In the genomic region with DNA sequence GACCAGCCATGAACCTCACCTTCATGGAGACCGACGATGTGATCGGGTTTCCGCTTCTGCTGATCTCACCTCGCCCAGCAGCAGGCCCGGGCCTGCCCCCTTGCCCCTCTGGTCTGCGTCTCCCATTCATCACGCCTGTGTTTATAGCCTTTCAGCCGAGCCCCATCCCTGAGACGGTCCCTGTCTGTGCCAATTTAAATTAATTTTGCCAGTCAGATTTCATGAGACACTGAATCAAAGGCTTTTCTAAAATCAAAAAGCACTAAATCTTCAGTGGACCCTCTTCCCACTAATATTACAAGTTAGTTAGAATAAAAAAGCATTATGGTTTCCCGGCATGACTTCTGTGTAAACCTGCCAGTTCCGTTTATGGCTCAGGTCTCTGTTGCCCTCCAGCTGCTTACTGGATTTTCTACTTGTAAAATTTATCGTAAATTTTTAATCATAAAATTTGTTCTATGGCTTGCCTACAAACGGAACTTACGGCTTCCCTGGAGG, we compare ENCODE assay signal across 18 cellular contexts.
A peak's percentile ranks its signal among the peaks of the same experiment; 100 is the strongest.
DNase-seq lines count a peak whose midpoint lies in the region; ATAC-seq and TF ChIP-seq lines count a peak whose summit lies in the region.
"Had no signal": no experiment of that assay in that cellular context is flagged by ENCODE, and none has a peak within 500 bp of the region (broad histone marks: within the 10 kb centered on the region; RNA-seq: fewer than 3 reads in every experiment).

No MANE protein-coding gene starts in this region.

- CTCF ChIA-PET in A673 (lab: Charles Lee): interaction anchor here (0.6 kb wide), 1 partner anchor 43 kb away, joined by 5 read pairs; no protein-coding TSS in a partner anchor

- no TSS peak for BruUV-seq in A673 (replicated peaks; lab: Mats Ljungman, UMichigan)

- POLR2A ChIA-PET in A673 (lab: Charles Lee; ENCODE audit: low non-redundant PET): no interaction called here

- TF ChIP-seq POLR2A in gastrocnemius medialis (IDR thresholded peaks at IDR 0.05): no peak

- H3K4me3 ChIP-seq in A673 (ENCODE audit: low read depth, low read length, poor library complexity, severe bottlenecking) (no peak overlapping the region), gastrocnemius medialis (no peak overlapping the region)
- H3K4me3 ChIP-seq: GM12878 had no signal

- H3K9me3 ChIP-seq in A673 (ENCODE audit: low read depth, low read length, poor library complexity, severe bottlenecking) (no peaks in the 10 kb centered on the region), gastrocnemius medialis (no peaks in the 10 kb centered on the region)
- H3K9me3 ChIP-seq: Caco-2 had no signal

- ATAC-seq in gastrocnemius medialis: no peak
- ATAC-seq: GM12878, PC-3, SK-N-SH treated with all-trans-retinoic acid at 6 μM for 48 hours had no signal

- H3K27me3 ChIP-seq in A673 (replicated peaks; ENCODE audit: insufficient read depth, low read depth, low read length, poor library complexity): no peaks in the 10 kb centered on the region
- H3K27me3 ChIP-seq in gastrocnemius medialis: peaks cover 0 to 2% (median 0%) of the 10 kb centered on the region in 3 donors

- DNase-seq in A673 (ENCODE audit: low spot score) (no peak), NCI-H1105 (lab: John Stamatoyannopoulos, UW) (peak; percentile 13), SHP77 treated with DMSO at 0.1 percent for 48 hours (lab: John Stamatoyannopoulos, UW) (peak; percentile 34), left kidney (ENCODE audit: low read depth, low spot score) (peak; percentile 81), gastrocnemius medialis (no peak), EL (no peak), SIG-M5 treated with dmso at 0.1 percent for 504 hours (lab: John Stamatoyannopoulos, UW; ENCODE audit: unreplicated experiment) (no peak), substantia nigra (lab: John Stamatoyannopoulos, UW) (no peak)
- DNase-seq: C1 segment of cervical spinal cord, Caco-2, HFFc6, KG1, NCI-H1048, NCI-H1694 treated with DMSO at 0.1 percent for 48 hours, NCI-H524, PC-3 had no signal

- in situ Hi-C loops in gastrocnemius medialis (cut with MboI; ENCODE audit: low sequenced_read_pairs in 4 of 4): no loop called here

- H3K36me3 ChIP-seq in A673 (ENCODE audit: insufficient read depth, low read length, poor library complexity, severe bottlenecking) (no peaks in the 10 kb centered on the region), gastrocnemius medialis (no peaks in the 10 kb centered on the region)

- H3K27ac ChIP-seq in A673 (ENCODE audit: low read depth, low read length, poor library complexity, severe bottlenecking) (peak overlapping the region; percentile 18), gastrocnemius medialis (no peak overlapping the region), substantia nigra (ENCODE audit: low read depth, low read length, poor library complexity, severe bottlenecking) (no peak overlapping the region)

- TF ChIP-seq CTCF in A673 (conservative IDR thresholded peaks at IDR 0.05; ENCODE audit: low read depth, low read length): no peak
- no peak for TF ChIP-seq CTCF in gastrocnemius medialis (IDR thresholded peaks at IDR 0.05 in 4 of 5, conservative IDR thresholded peaks at IDR 0.05 in 1 of 5)

- H3K4me1 ChIP-seq in A673 (ENCODE audit: insufficient read depth, low read length, poor library complexity, severe bottlenecking): peaks cover 4% of the 10 kb centered on the region
- no peaks in the 10 kb centered on the region for H3K4me1 ChIP-seq in gastrocnemius medialis
- H3K4me1 ChIP-seq: Caco-2 had no signal

- intact Hi-C loops in A673 (cut with micrococcal nuclease; ENCODE audit: unreplicated experiment): no loop called here
- intact Hi-C loops in gastrocnemius medialis (cut with DNase I; ENCODE audit: low total_unique reads): no loop called here

Comparison
In these comparisons a context has a peak if more than half of its experiments do, and no peak if none do; other contexts are left out.
1. DNase-seq: peak in NCI-H1105 (single experiment), SHP77 treated with DMSO at 0.1 percent for 48 hours (single experiment) and left kidney (single experiment); none in A673 (single experiment), gastrocnemius medialis (0 of 2), EL (single experiment), SIG-M5 treated with dmso at 0.1 percent for 504 hours (single experiment) and substantia nigra (0 of 49).